In genomic region chr2:27092696-27093429, GRCh38 we compare ENCODE assay signal across 19 cellular contexts. TPM values are rescaled to one million over a fixed set of nuclear protein-coding genes. Genes with fewer than 3 reads are reported as not detected.
DNase-seq lines count a peak whose midpoint lies in the region; ATAC-seq and TF ChIP-seq lines count a peak whose summit lies in the region.
"Had no signal": no experiment of that assay in that cellular context is flagged by ENCODE, and none has a peak within 500 bp of the region (broad histone marks: within the 10 kb centered on the region; RNA-seq: fewer than 3 reads in every experiment).

No MANE protein-coding gene starts in this region.

- no peak overlapping the region for H3K4me3 Mint-ChIP-seq in type B pancreatic cell
- H3K4me3 Mint-ChIP-seq: activated B cell treated with CpG ODN at 0.5 μM for 24 hours; memory B cell; natural killer cell; T-helper 1 cell treated with Interleukin-12 subunit alpha and Interleukin-12 subunit beta and Interleukin-4 antibody, amounts not matched to agents 30 μg/mL and 1 μg/mL, for 36 hours had no signal

- no peaks in the 10 kb centered on the region for H3K4me1 ChIP-seq in PC-3 (ENCODE audit: insufficient read depth, low read length)

- BruUV-seq in PC-3 (replicated peaks; lab: Mats Ljungman, UMichigan): no TSS peak

- H2AFZ ChIP-seq in PC-3 (ENCODE audit: low read length): no peak overlapping the region

- peaks cover 4% of the 10 kb centered on the region for H3K27me3 Mint-ChIP-seq in type B pancreatic cell
- H3K27me3 Mint-ChIP-seq: activated B cell treated with CpG ODN at 0.5 μM for 24 hours, memory B cell had no signal

- H3K79me2 ChIP-seq in PC-3 (ENCODE audit: low read length): no peaks in the 10 kb centered on the region

- H3K27ac ChIP-seq in PC-3 (ENCODE audit: low read length): no peak overlapping the region
- H3K27ac ChIP-seq: KMS-11, skin epidermis had no signal

- H3K36me3 ChIP-seq in PC-3 (ENCODE audit: low read depth, low read length): no peaks in the 10 kb centered on the region
- H3K36me3 ChIP-seq: BE2C had no signal

- TF ChIP-seq CTCF in PC-3 (conservative IDR thresholded peaks at IDR 0.05; ENCODE audit: low read depth, low read length) (no peak), type B pancreatic cell (conservative IDR thresholded peaks at IDR 0.05) (no peak)

- intact Hi-C loops in PC-3 (cut with micrococcal nuclease): no loop called here

- no peaks in the 10 kb centered on the region for H3K9me2 ChIP-seq in PC-3 (replicated peaks; ENCODE audit: low read length)

- CTCF ChIA-PET in PC-3 (lab: Charles Lee): no interaction called here

- POLR2A ChIA-PET in PC-3 (lab: Charles Lee; ENCODE audit: unreplicated experiment): no interaction called here

- H3K9ac ChIP-seq in PC-3 (ENCODE audit: low read length): no peak overlapping the region
- H3K9ac ChIP-seq: KMS-11 had no signal

- peak overlapping the region; percentile 62 for H3K27ac Mint-ChIP-seq in type B pancreatic cell
- H3K27ac Mint-ChIP-seq: activated B cell treated with CpG ODN at 0.5 μM for 24 hours; activated naive CD4-positive, alpha-beta T cell treated with anti-CD3 and anti-CD28 coated beads, Interleukin-2, amount 50 U/mL, for 72 hours; memory B cell; natural killer cell; T-helper 1 cell treated with Interleukin-12 subunit alpha and Interleukin-12 subunit beta and Interleukin-4 antibody, amounts not matched to agents 30 μg/mL and 1 μg/mL, for 36 hours had no signal

- no peaks in the 10 kb centered on the region for H3K27me3 ChIP-seq in PC-3 (ENCODE audit: low read length)
- H3K27me3 ChIP-seq: BE2C had no signal

- no peak overlapping the region for H3K4me3 ChIP-seq in PC-3 (ENCODE audit: low read length)
- H3K4me3 ChIP-seq: skin epidermis had no signal

- no peaks in the 10 kb centered on the region for H3K9me3 ChIP-seq in PC-3 (ENCODE audit: low read length)
- H3K9me3 ChIP-seq: BE2C had no signal

- H3F3A ChIP-seq in PC-3 (ENCODE audit: low read length, unreplicated experiment): no peaks in the 10 kb centered on the region

- H3K4me1 Mint-ChIP-seq in type B pancreatic cell (ENCODE audit: unreplicated experiment): peaks cover 17% of the 10 kb centered on the region

- H3K36me3 Mint-ChIP-seq in type B pancreatic cell: no peaks in the 10 kb centered on the region
- H3K36me3 Mint-ChIP-seq: activated naive CD4-positive, alpha-beta T cell treated with anti-CD3 and anti-CD28 coated beads, Interleukin-2, amount 50 U/mL, for 72 hours; memory B cell; natural killer cell had no signal

- H3K4me2 ChIP-seq in PC-3 (ENCODE audit: low read length): no peak overlapping the region
- H3K4me2 ChIP-seq: KMS-11 had no signal

- no peak for DNase-seq in PC-3
- DNase-seq in kidney tubule cell (ENCODE audit: low spot score): peak; percentile 53
- no peak for DNase-seq in type B pancreatic cell (ENCODE audit: extremely low spot score, unreplicated experiment)
- no peak for DNase-seq in GM19238 (ENCODE audit: insufficient read length, low spot score)
- DNase-seq: activated B cell treated with CpG ODN at 0.5 μM for 24 hours; activated CD8-positive, alpha-beta memory T cell treated with anti-CD3 and anti-CD28 coated beads for 24 hours; BE2C; natural killer cell; NCI-H1105 treated with DMSO at 0.1 percent for 48 hours; NCI-H524 treated with DMSO at 0.1 percent for 48 hours; SIG-M5; stimulated activated CD8-positive, alpha-beta memory T cell treated with anti-CD3 and anti-CD28 coated beads, Interleukin-4, amount 100 ng/mL, for 48 hours had no signal

- H4K20me1 ChIP-seq in PC-3 (ENCODE audit: low read length): no peaks in the 10 kb centered on the region

- peak; percentile 75 for ATAC-seq in PC-3
- no peak for ATAC-seq in HG03432 (IDR thresholded peaks at IDR 0.05; ENCODE audit: unreplicated experiment)
- ATAC-seq: activated naive CD4-positive, alpha-beta T cell treated with anti-CD3 and anti-CD28 coated beads, Interleukin-2, amount 50 U/mL, for 72 hours; HCT116; natural killer cell had no signal

- H3K9me3 Mint-ChIP-seq in type B pancreatic cell: no peaks in the 10 kb centered on the region
- H3K9me3 Mint-ChIP-seq: activated B cell treated with CpG ODN at 0.5 μM for 24 hours; activated naive CD4-positive, alpha-beta T cell treated with anti-CD3 and anti-CD28 coated beads, Interleukin-2, amount 50 U/mL, for 72 hours; memory B cell; natural killer cell; T-helper 1 cell treated with Interleukin-12 subunit alpha and Interleukin-12 subunit beta and Interleukin-4 antibody, amounts not matched to agents 30 μg/mL and 1 μg/mL, for 36 hours had no signal

RNA-seq across cellular contexts. Expression of gene KHK, which starts 6.3 kb away (rescaled TPM):
- total RNA-seq in PC-3 (2014; rRNA removed): 10.6 and 11.0 TPM in 2 replicates
- 14.7 and 28.4 TPM in 2 replicates for total RNA-seq in type B pancreatic cell (ENCODE audit: low replicate concordance)

RNA-seq across cellular contexts. Expression of gene EMILIN1, which starts 14.4 kb away (rescaled TPM):
- total RNA-seq in PC-3 (2014; rRNA removed): 0.69 and 0.75 TPM in 2 replicates
- 2.7 and 60.7 TPM in 2 replicates for total RNA-seq in type B pancreatic cell (ENCODE audit: low replicate concordance)

RNA-seq across cellular contexts. Expression of gene OST4, which starts 21.4 kb away (rescaled TPM):
- 244 and 258 TPM in 2 replicates for total RNA-seq in PC-3 (2014; rRNA removed)
- total RNA-seq in type B pancreatic cell (ENCODE audit: low replicate concordance): 298 and 401 TPM in 2 replicates

RNA-seq across cellular contexts. Expression of gene CGREF1, which starts 26.1 kb away (rescaled TPM):
- total RNA-seq in PC-3 (2014; rRNA removed): 18.7 and 22.6 TPM in 2 replicates
- 1.8 and 2.4 TPM in 2 replicates for total RNA-seq in type B pancreatic cell (ENCODE audit: low replicate concordance)
- total RNA-seq: natural killer cell had no signal

RNA-seq across cellular contexts. Expression of gene ABHD1, which starts 30.8 kb away (rescaled TPM):
- total RNA-seq in PC-3 (2014; rRNA removed) (0.36 TPM in 1 of 2 replicates, not detected in the other), type B pancreatic cell (ENCODE audit: low replicate concordance) (0.12 and 0.51 TPM in 2 replicates)
